ENCODE assay signal across 23 cellular contexts in genomic region chr7:50858528-50859245, GRCh38.
"Had no signal": no experiment of that assay in that cellular context is flagged by ENCODE, and none has a peak within 500 bp of the region (broad histone marks: within the 10 kb centered on the region; RNA-seq: fewer than 3 reads in every experiment).

No MANE protein-coding gene starts in this region.

- H3K27me3 ChIP-seq: brain microvascular endothelial cell had no signal

- H3K4me1 ChIP-seq: SJCRH30 had no signal

- ATAC-seq: activated CD8-positive, alpha-beta T cell treated with anti-CD3 and anti-CD28 coated beads for 36 hours; activated T-cell treated with anti-CD3 and anti-CD28 coated beads, Interleukin-2, amount 50 U/mL, for 72 hours; activated T-helper 17 cell treated with anti-CD3 and anti-CD28 coated beads, Interleukin-2, amount 50 U/mL, for 72 hours had no signal

- H3K9me3 Mint-ChIP-seq: activated CD4-positive, alpha-beta T cell treated with anti-CD3 and anti-CD28 coated beads, Interleukin-2, amount 10 ng/mL, durations not matched to agents 24 days and 14 days; activated CD8-positive, alpha-beta T cell treated with anti-CD3 and anti-CD28 coated beads for 36 hours; activated naive CD8-positive, alpha-beta T cell treated with anti-CD3 and anti-CD28 coated beads for 36 hours; activated T-cell treated with anti-CD3 and anti-CD28 coated beads, Interleukin-2, amount 50 U/mL, for 72 hours; activated T-helper 17 cell treated with anti-CD3 and anti-CD28 coated beads, Interleukin-2, amount 50 U/mL, for 72 hours had no signal

- H3K36me3 ChIP-seq: brain microvascular endothelial cell, SJCRH30 had no signal

- H3K4me1 Mint-ChIP-seq: activated CD4-positive, alpha-beta T cell treated with anti-CD3 and anti-CD28 coated beads, Interleukin-2, amount 10 ng/mL, durations not matched to agents 24 days and 14 days had no signal

- DNase-seq: activated CD4-positive, alpha-beta T cell treated with anti-CD3 and anti-CD28 coated beads, Interleukin-2, amount 10 ng/mL, durations not matched to agents 24 days and 14 days; activated CD4-positive, alpha-beta T cell treated with anti-CD3 and anti-CD28 coated beads, Interleukin-2, amount 50 U/mL, for 4 hours; activated CD8-positive, alpha-beta T cell treated with anti-CD3 and anti-CD28 coated beads for 36 hours; activated effector memory CD4-positive, alpha-beta T cell treated with anti-CD3 and anti-CD28 coated beads, Interleukin-2, amount 50 U/mL, for 16 hours; activated naive CD4-positive, alpha-beta T cell; activated naive CD4-positive, alpha-beta T cell treated with anti-CD3 and anti-CD28 coated beads, Interleukin-2, amount 50 U/mL, for 16 hours; activated naive CD8-positive, alpha-beta T cell treated with anti-CD3 and anti-CD28 coated beads for 36 hours; activated T-cell treated with anti-CD3 and anti-CD28 coated beads, Interleukin-2, amount 50 U/mL, for 1 hour; activated T-cell treated with anti-CD3 and anti-CD28 coated beads, Interleukin-2, amount 50 U/mL, for 72 hours; amniotic stem cell; aorta; brain microvascular endothelial cell; central memory CD4-positive, alpha-beta T cell; NCI-H146; NCI-H187; NCI-H510A; NCI-H526; NCI-H774; OCI-M1; T1000 had no signal

- H3K36me3 Mint-ChIP-seq: activated naive CD8-positive, alpha-beta T cell treated with anti-CD3 and anti-CD28 coated beads for 36 hours had no signal

- H3K4me3 ChIP-seq: SJCRH30, SK-N-MC had no signal

- H3K4me3 Mint-ChIP-seq: activated CD4-positive, alpha-beta T cell treated with anti-CD3 and anti-CD28 coated beads, Interleukin-2, amount 10 ng/mL, durations not matched to agents 24 days and 14 days; activated CD8-positive, alpha-beta T cell treated with anti-CD3 and anti-CD28 coated beads for 36 hours; activated naive CD8-positive, alpha-beta T cell treated with anti-CD3 and anti-CD28 coated beads for 36 hours; activated T-cell treated with anti-CD3 and anti-CD28 coated beads, Interleukin-2, amount 50 U/mL, for 72 hours; activated T-helper 17 cell treated with anti-CD3 and anti-CD28 coated beads, Interleukin-2, amount 50 U/mL, for 72 hours had no signal

- H3K27me3 Mint-ChIP-seq: activated naive CD8-positive, alpha-beta T cell treated with anti-CD3 and anti-CD28 coated beads for 36 hours had no signal

- H3K27ac ChIP-seq: brain microvascular endothelial cell, SJCRH30, SK-N-MC had no signal

- H3K9me3 ChIP-seq: SJCRH30 had no signal

- H3K27ac Mint-ChIP-seq: activated CD4-positive, alpha-beta T cell treated with anti-CD3 and anti-CD28 coated beads, Interleukin-2, amount 10 ng/mL, durations not matched to agents 24 days and 14 days; activated CD8-positive, alpha-beta T cell treated with anti-CD3 and anti-CD28 coated beads for 36 hours; activated naive CD8-positive, alpha-beta T cell treated with anti-CD3 and anti-CD28 coated beads for 36 hours; activated T-cell treated with anti-CD3 and anti-CD28 coated beads, Interleukin-2, amount 50 U/mL, for 72 hours; activated T-helper 17 cell treated with anti-CD3 and anti-CD28 coated beads, Interleukin-2, amount 50 U/mL, for 72 hours had no signal
